22 cellular contexts compared by ENCODE assay signal in genomic region chr4:76376534-76376933, GRCh38. TPM values are rescaled to one million over a fixed set of nuclear protein-coding genes. Genes with fewer than 3 reads are reported as not detected.
DNase-seq lines count a peak whose midpoint lies in the region; ATAC-seq, FAIRE-seq and TF ChIP-seq lines count a peak whose summit lies in the region.
"Had no signal": no experiment of that assay in that cellular context is flagged by ENCODE, and none has a peak within 500 bp of the region (broad histone marks: within the 10 kb centered on the region; RNA-seq: fewer than 3 reads in every experiment).

No MANE protein-coding gene starts in this region.

- DNase-seq in NCI-H69 (lab: John Stamatoyannopoulos, UW) (peak; percentile 89), kidney (no peak), mucosa of descending colon (no peak), dedifferentiated amniotic fluid mesenchymal stem cell (ENCODE audit: extremely low spot score) (no peak), NK-92 (lab: John Stamatoyannopoulos, UW; ENCODE audit: unreplicated experiment) (no peak)
- no peak for DNase-seq in stimulated activated CD4-positive, alpha-beta T cell treated with anti-CD3 and anti-CD28 coated beads, Interleukin-12 subunit alpha, Interleukin-12 subunit beta, amount 100 ng/mL, for 4 hours
- DNase-seq: ACHN, AML-193, Caco-2, DMS153, GOT3, MG63, NCI-H1092, NCI-H187 treated with DMSO at 0.1 percent for 48 hours, NCI-H2171, NCI-H446, PC-9 had no signal

- no peak overlapping the region for H3K9ac ChIP-seq in kidney (ENCODE audit: low read length in 2 of 2)
- H3K9ac ChIP-seq: KMS-11 had no signal

- H3K4me3 ChIP-seq in kidney (ENCODE audit: low read length in 2 of 2) (no peak overlapping the region), mucosa of descending colon (no peak overlapping the region)
- H3K4me3 ChIP-seq: MG63, PC-9, SJSA1 had no signal

- no peak for TF ChIP-seq CTCF in kidney (IDR thresholded peaks at IDR 0.05; ENCODE audit: borderline replicate concordance, extremely low read depth, insufficient read depth)
- no peak for TF ChIP-seq CTCF in mucosa of descending colon (IDR thresholded peaks at IDR 0.05)

- H3K27ac ChIP-seq in kidney (ENCODE audit: low read depth in 2 of 2, low read length in 2 of 2), result no peak overlapping the region
- H3K27ac ChIP-seq: KMS-11, PC-9, SJSA1 had no signal

- ATAC-seq in mucosa of descending colon, result peak; percentile 61
- ATAC-seq in HG03025 (IDR thresholded peaks at IDR 0.05; ENCODE audit: low FRiP score, unreplicated experiment), result no peak

- intact Hi-C loops in kidney (cut with DNase I) (no loop called here), mucosa of descending colon (cut with DNase I, micrococcal nuclease) (loop anchor here in 1 of 2 donors (10.0 kb wide), 2 partner anchors 132 to 192 kb away; no protein-coding TSS in a partner anchor)

- H3K9me3 ChIP-seq in kidney (ENCODE audit: control insufficient read depth in 1 of 2, low read length in 2 of 2) (no peaks in the 10 kb centered on the region), mucosa of descending colon (no peaks in the 10 kb centered on the region)
- H3K9me3 ChIP-seq: Caco-2, MG63, SJSA1 had no signal

- FAIRE-seq in G401.6 (lab: Jason Lieb, UNC) (peak; percentile 30), kidney (lab: Jason Lieb, UNC) (peak; percentile 55)

- peaks cover 0 to 18% of the 10 kb centered on the region in 2 donors for H3K4me1 ChIP-seq in kidney (ENCODE audit: control insufficient read depth in 1 of 2, insufficient read depth in 1 of 2, low read depth in 1 of 2, low read length in 2 of 2)
- H3K4me1 ChIP-seq in mucosa of descending colon (ENCODE audit: low read depth), result no peaks in the 10 kb centered on the region
- H3K4me1 ChIP-seq: SJSA1 had no signal

- no peaks in the 10 kb centered on the region for H3K36me3 ChIP-seq in kidney (ENCODE audit: control insufficient read depth in 1 of 2, insufficient read depth in 2 of 2, low read length in 2 of 2)
- no peaks in the 10 kb centered on the region for H3K36me3 ChIP-seq in mucosa of descending colon (ENCODE audit: low read depth)
- H3K36me3 ChIP-seq: MG63, SJSA1 had no signal

RNA-seq across cellular contexts. Expression of gene CCDC158, which starts 44.4 kb away (rescaled TPM):
- total RNA-seq in kidney (1.0 TPM), mucosa of descending colon (under 1 TPM in 1 of 3 donors, not detected in 2; 0.82 TPM)
- 0.24 TPM for polyA plus RNA-seq in kidney (ENCODE audit: insufficient read depth, low read depth, low replicate concordance)
- total RNA-seq: PC-9 had no signal
- polyA plus RNA-seq: CD14-positive monocyte had no signal

RNA-seq across cellular contexts. Expression of gene SHROOM3, which starts 58.5 kb away (rescaled TPM):
- total RNA-seq in kidney (67.3 TPM), mucosa of descending colon (100 to 1,000 TPM; 105 to 263 (median 158) TPM)
- polyA plus RNA-seq in kidney (ENCODE audit: insufficient read depth, low read depth, low replicate concordance), result 5.5 TPM
- polyA plus RNA-seq: CD14-positive monocyte had no signal
